Comparison of ENCODE assay signal across 13 cellular contexts in the genomic region with DNA sequence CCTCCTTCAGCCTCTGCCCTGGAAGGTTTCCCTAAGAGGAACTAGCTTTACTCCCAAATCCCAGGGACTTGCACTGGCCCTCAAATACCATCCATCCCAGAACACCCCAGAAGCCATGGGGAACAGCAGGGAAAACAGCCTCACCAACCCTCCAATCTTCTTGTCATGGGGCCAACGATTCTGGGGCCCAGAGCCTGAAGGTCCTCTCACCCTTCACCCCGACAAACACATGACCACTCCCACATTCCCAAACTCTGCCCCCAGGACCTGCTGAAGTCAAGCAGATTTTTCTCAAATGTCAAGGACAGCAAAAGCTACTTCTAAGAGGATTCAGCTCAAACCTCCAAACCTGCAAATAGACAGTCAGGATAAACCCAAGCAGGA.
DNase-seq lines count a peak whose midpoint lies in the region; ATAC-seq, FAIRE-seq and TF ChIP-seq lines count a peak whose summit lies in the region.
"Had no signal": no experiment of that assay in that cellular context is flagged by ENCODE, and none has a peak within 500 bp of the region (broad histone marks: within the 10 kb centered on the region; RNA-seq: fewer than 3 reads in every experiment).

No MANE protein-coding gene starts in this region.

- peaks cover 70% of the 10 kb centered on the region for H3K4me1 Mint-ChIP-seq in osteocyte (ENCODE audit: unreplicated experiment)

- H3K4me3 Mint-ChIP-seq in osteocyte (ENCODE audit: unreplicated experiment) = no peak overlapping the region
- H3K4me3 Mint-ChIP-seq: WTC11 had no signal

- WGBS in SK-N-SH (ENCODE audit: low lambda C conversion rate) = 30% methylated on average over 2 of the region's 2 CpGs
- 32% methylated on average over 2 of the region's 2 CpGs for WGBS in urinary bladder
- WGBS in pancreas, 2 donors = 42 to 54% methylated on average over 2 of the region's 2 CpGs

- peak overlapping the region; percentile 63 for H3K4me2 ChIP-seq in SK-N-SH

- H3K27ac Mint-ChIP-seq in osteocyte (ENCODE audit: unreplicated experiment) = peak overlapping the region; percentile 99
- no peak overlapping the region for H3K27ac Mint-ChIP-seq in activated naive CD4-positive, alpha-beta T cell treated with anti-CD3 and anti-CD28 coated beads, Interleukin-2, amount 50 U/mL, for 72 hours
- H3K27ac Mint-ChIP-seq: activated T-helper 2 cell treated with anti-CD3 and anti-CD28 coated beads, Interferon-gamma antibody, Interleukin-2, Interleukin-4, amounts not matched to agents 10 μg/mL and 5 μg/mL and 100 μg/mL, durations not matched to agents 14 hours and 24 hours and 36 hours; WTC11 had no signal

- peak overlapping the region; percentile 69 for H3K9ac ChIP-seq in SK-N-SH

- intact Hi-C loops in pancreas (cut with DNase I) = no loop called here

- no peaks in the 10 kb centered on the region for H3K9me3 Mint-ChIP-seq in osteocyte (ENCODE audit: unreplicated experiment)
- H3K9me3 Mint-ChIP-seq in activated naive CD4-positive, alpha-beta T cell treated with anti-CD3 and anti-CD28 coated beads, Interleukin-2, amount 50 U/mL, for 72 hours = no peaks in the 10 kb centered on the region
- H3K9me3 Mint-ChIP-seq: activated T-helper 2 cell treated with anti-CD3 and anti-CD28 coated beads, Interferon-gamma antibody, Interleukin-2, Interleukin-4, amounts not matched to agents 10 μg/mL and 5 μg/mL and 100 μg/mL, durations not matched to agents 14 hours and 24 hours and 36 hours; WTC11 had no signal

- CTCF ChIA-PET in SK-N-SH (lab: Yijun Ruan, JAX) = interaction anchor here (1.1 to 4.3 kb wide), 10 partner anchors 8 to 145 kb away, joined by 3 to 21 read pairs (median 8); a partner anchor contains a TSS

- H3K4me1 ChIP-seq in SK-N-SH (ENCODE audit: control insufficient read depth in 1 of 2, insufficient read depth in 2 of 2, low read depth in 1 of 2, low read length in 1 of 2) (peaks cover 58 to 74% of the 10 kb centered on the region in 2 experiments), urinary bladder (ENCODE audit: insufficient read depth) (peaks cover 3% of the 10 kb centered on the region), pancreas (peaks cover 0 to 7% (median 0%) of the 10 kb centered on the region in 3 donors)

- H3K9me2 ChIP-seq in SK-N-SH = no peaks in the 10 kb centered on the region

- TF ChIP-seq EP300 in SK-N-SH (IDR thresholded peaks at IDR 0.05; ENCODE audit: borderline replicate concordance in 1 of 2, low read depth in 1 of 2, low read length in 1 of 2) = no peak

- no peaks in the 10 kb centered on the region for H3K36me3 Mint-ChIP-seq in osteocyte (ENCODE audit: unreplicated experiment)
- H3K36me3 Mint-ChIP-seq in activated naive CD4-positive, alpha-beta T cell treated with anti-CD3 and anti-CD28 coated beads, Interleukin-2, amount 50 U/mL, for 72 hours = no peaks in the 10 kb centered on the region
- H3K36me3 Mint-ChIP-seq: WTC11 had no signal

- no peaks in the 10 kb centered on the region for H3K36me3 ChIP-seq in SK-N-SH (replicated peaks in 1 of 2; ENCODE audit: control insufficient read depth in 1 of 2, insufficient read depth in 2 of 2, low read length in 1 of 2)
- H3K36me3 ChIP-seq in urinary bladder (ENCODE audit: insufficient read depth) = no peaks in the 10 kb centered on the region
- no peaks in the 10 kb centered on the region for H3K36me3 ChIP-seq in pancreas

- peaks cover 46% of the 10 kb centered on the region for H3F3A ChIP-seq in SK-N-SH (replicated peaks; ENCODE audit: insufficient read depth)

- H3K27me3 Mint-ChIP-seq in osteocyte (ENCODE audit: unreplicated experiment) = no peaks in the 10 kb centered on the region

- no peak overlapping the region for H3K4me3 ChIP-seq in SK-N-SH (ENCODE audit: low read depth in 2 of 2, low read length in 1 of 2)
- H3K4me3 ChIP-seq in urinary bladder (ENCODE audit: low read depth, low read length) = no peak overlapping the region
- H3K4me3 ChIP-seq in pancreas = no peak overlapping the region

- no peak for FAIRE-seq in pancreas (lab: Jason Lieb, UNC)

- peak overlapping the region; percentile 89 to 98 for H3K27ac ChIP-seq in SK-N-SH (ENCODE audit: low read depth in 2 of 2, low read length in 1 of 2)
- H3K27ac ChIP-seq in urinary bladder (ENCODE audit: low read depth) = peak overlapping the region; percentile 54
- H3K27ac ChIP-seq in pancreas = peak overlapping the region in 2 of 4 donors; percentile 26 to 27
- H3K27ac ChIP-seq: 22Rv1 had no signal

- no peak for TF ChIP-seq RAD21 in SK-N-SH (IDR thresholded peaks at IDR 0.05; ENCODE audit: low read length)

- no peak overlapping the region for H2AFZ ChIP-seq in SK-N-SH (ENCODE audit: low read depth)

- DNase-seq in SK-N-SH (no peak), fibroblast of gingiva (ENCODE audit: low read depth) (peak; percentile 27), osteocyte (ENCODE audit: extremely low spot score, unreplicated experiment) (no peak), pancreas (no peak), retina (no peak)
- no peak for DNase-seq in activated naive CD4-positive, alpha-beta T cell treated with anti-CD3 and anti-CD28 coated beads, Interleukin-2, amount 50 U/mL, for 72 hours (ENCODE audit: low spot score in 2 of 2)
- DNase-seq: hippocampal formation, KBM-7 had no signal

- H3K79me2 ChIP-seq in SK-N-SH (ENCODE audit: insufficient read depth) = 0 out of 2 replicates have a peak, but pooled peaks cover 7% of the 10 kb centered on the region

- no peaks in the 10 kb centered on the region for H4K20me1 ChIP-seq in SK-N-SH (ENCODE audit: insufficient read depth)

- POLR2A ChIA-PET in SK-N-SH (lab: Yijun Ruan, JAX) = interaction anchor here (0.7 to 3.3 kb wide), 4 partner anchors 12 to 185 kb away, joined by 3 to 13 read pairs (median 4); no protein-coding TSS in a partner anchor

- H3K27me3 ChIP-seq in SK-N-SH (ENCODE audit: insufficient read depth) (no peaks in the 10 kb centered on the region), pancreas (no peaks in the 10 kb centered on the region)

- H3K9me3 ChIP-seq in SK-N-SH (no peaks in the 10 kb centered on the region), pancreas (no peaks in the 10 kb centered on the region)

- ATAC-seq in SK-N-SH treated with all-trans-retinoic acid at 6 μM for 48 hours (no peak), pancreas (no peak)
- ATAC-seq in activated naive CD4-positive, alpha-beta T cell treated with anti-CD3 and anti-CD28 coated beads, Interleukin-2, amount 50 U/mL, for 72 hours = no peak
- ATAC-seq: WTC11 had no signal

- TF ChIP-seq CTCF in SK-N-SH (IDR thresholded peaks at IDR 0.05) = no peak
- TF ChIP-seq CTCF in osteocyte (IDR thresholded peaks at IDR 0.05) = no peak
- TF ChIP-seq CTCF in pancreas (IDR thresholded peaks at IDR 0.05) = no peak

TF ChIP-seq in SK-N-SH, 30 proteins besides CTCF, POLR2A, EP300 and RAD21 (continues in another document):
- TF ChIP-seq YY1 (IDR thresholded peaks at IDR 0.05; ENCODE audit: low read depth) = no peak
- TF ChIP-seq GABPA (IDR thresholded peaks at IDR 0.05; ENCODE audit: low read depth) = no peak
- no peak for TF ChIP-seq FOXM1 (IDR thresholded peaks at IDR 0.05; ENCODE audit: low read depth)

TF ChIP-seq in SK-N-SH treated with all-trans-retinoic acid at 6 μM for 48 hours, 23 proteins besides CTCF, POLR2A, EP300 and RAD21 (continues in another document):
- TF ChIP-seq, protein P1, sequence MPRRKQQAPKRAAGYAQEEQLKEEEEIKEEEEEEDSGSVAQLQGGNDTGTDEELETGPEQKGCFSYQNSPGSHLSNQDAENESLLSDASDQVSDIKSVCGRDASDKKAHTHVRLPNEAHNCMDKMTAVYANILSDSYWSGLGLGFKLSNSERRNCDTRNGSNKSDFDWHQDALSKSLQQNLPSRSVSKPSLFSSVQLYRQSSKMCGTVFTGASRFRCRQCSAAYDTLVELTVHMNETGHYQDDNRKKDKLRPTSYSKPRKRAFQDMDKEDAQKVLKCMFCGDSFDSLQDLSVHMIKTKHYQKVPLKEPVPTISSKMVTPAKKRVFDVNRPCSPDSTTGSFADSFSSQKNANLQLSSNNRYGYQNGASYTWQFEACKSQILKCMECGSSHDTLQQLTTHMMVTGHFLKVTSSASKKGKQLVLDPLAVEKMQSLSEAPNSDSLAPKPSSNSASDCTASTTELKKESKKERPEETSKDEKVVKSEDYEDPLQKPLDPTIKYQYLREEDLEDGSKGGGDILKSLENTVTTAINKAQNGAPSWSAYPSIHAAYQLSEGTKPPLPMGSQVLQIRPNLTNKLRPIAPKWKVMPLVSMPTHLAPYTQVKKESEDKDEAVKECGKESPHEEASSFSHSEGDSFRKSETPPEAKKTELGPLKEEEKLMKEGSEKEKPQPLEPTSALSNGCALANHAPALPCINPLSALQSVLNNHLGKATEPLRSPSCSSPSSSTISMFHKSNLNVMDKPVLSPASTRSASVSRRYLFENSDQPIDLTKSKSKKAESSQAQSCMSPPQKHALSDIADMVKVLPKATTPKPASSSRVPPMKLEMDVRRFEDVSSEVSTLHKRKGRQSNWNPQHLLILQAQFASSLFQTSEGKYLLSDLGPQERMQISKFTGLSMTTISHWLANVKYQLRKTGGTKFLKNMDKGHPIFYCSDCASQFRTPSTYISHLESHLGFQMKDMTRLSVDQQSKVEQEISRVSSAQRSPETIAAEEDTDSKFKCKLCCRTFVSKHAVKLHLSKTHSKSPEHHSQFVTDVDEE (CRISPR knock-in tag; IDR thresholded peaks at IDR 0.05) = no peak
- TF ChIP-seq ZC3H10 (CRISPR knock-in tag; IDR thresholded peaks at IDR 0.05) = no peak
- TF ChIP-seq, protein P2, sequence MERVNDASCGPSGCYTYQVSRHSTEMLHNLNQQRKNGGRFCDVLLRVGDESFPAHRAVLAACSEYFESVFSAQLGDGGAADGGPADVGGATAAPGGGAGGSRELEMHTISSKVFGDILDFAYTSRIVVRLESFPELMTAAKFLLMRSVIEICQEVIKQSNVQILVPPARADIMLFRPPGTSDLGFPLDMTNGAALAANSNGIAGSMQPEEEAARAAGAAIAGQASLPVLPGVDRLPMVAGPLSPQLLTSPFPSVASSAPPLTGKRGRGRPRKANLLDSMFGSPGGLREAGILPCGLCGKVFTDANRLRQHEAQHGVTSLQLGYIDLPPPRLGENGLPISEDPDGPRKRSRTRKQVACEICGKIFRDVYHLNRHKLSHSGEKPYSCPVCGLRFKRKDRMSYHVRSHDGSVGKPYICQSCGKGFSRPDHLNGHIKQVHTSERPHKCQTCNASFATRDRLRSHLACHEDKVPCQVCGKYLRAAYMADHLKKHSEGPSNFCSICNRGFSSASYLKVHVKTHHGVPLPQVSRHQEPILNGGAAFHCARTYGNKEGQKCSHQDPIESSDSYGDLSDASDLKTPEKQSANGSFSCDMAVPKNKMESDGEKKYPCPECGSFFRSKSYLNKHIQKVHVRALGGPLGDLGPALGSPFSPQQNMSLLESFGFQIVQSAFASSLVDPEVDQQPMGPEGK (CRISPR knock-in tag; IDR thresholded peaks at IDR 0.05; ENCODE audit: borderline replicate concordance) = no peak
